Comparison of ENCODE assay signal across 26 cellular contexts in genomic region chr16:15882563-15882962, GRCh38. TPM values are rescaled to one million over a fixed set of nuclear protein-coding genes. Genes with fewer than 3 reads are reported as not detected.
DNase-seq lines count a peak whose midpoint lies in the region; ATAC-seq and TF ChIP-seq lines count a peak whose summit lies in the region.
"Had no signal": no experiment of that assay in that cellular context is flagged by ENCODE, and none has a peak within 500 bp of the region (broad histone marks: within the 10 kb centered on the region; RNA-seq: fewer than 3 reads in every experiment).

No MANE protein-coding gene starts in this region.

- no peak for TF ChIP-seq CTCF in MCF 10A (IDR thresholded peaks at IDR 0.05; ENCODE audit: unreplicated experiment)
- TF ChIP-seq CTCF in mammary epithelial cell (conservative IDR thresholded peaks at IDR 0.05 in 1 of 2, IDR thresholded peaks at IDR 0.05 in 1 of 2; ENCODE audit: extremely low read depth in 1 of 2, insufficient read depth in 1 of 2, low read depth in 1 of 2, low read length in 2 of 2) = no peak
- no peak for TF ChIP-seq CTCF in RWPE1 (conservative IDR thresholded peaks at IDR 0.05; ENCODE audit: low read depth)
- no peak for TF ChIP-seq CTCF in neural crest cell (conservative IDR thresholded peaks at IDR 0.05)
- no peak for TF ChIP-seq CTCF in HFFc6 (IDR thresholded peaks at IDR 0.05)

- H3K36me3 ChIP-seq in mammary epithelial cell (ENCODE audit: insufficient read depth, low read length) = peaks cover 12% of the 10 kb centered on the region

- ATAC-seq in GM21423 (IDR thresholded peaks at IDR 0.05; ENCODE audit: unreplicated experiment) (no peak), GM21717 (IDR thresholded peaks at IDR 0.05; ENCODE audit: unreplicated experiment) (no peak)
- ATAC-seq: A549; CD8-positive, alpha-beta T cell; GM12878 had no signal

- H3K79me2 ChIP-seq in mammary epithelial cell (ENCODE audit: insufficient read depth, low read length) = peaks cover 68% of the 10 kb centered on the region

- POLR2A ChIA-PET in MCF 10A (lab: Yijun Ruan, JAX) = no interaction called here
- POLR2A ChIA-PET in RWPE1 (lab: Yijun Ruan, JAX; ENCODE audit: low non-redundant PET) = no interaction called here

- H3K27me3 Mint-ChIP-seq in MCF 10A (ENCODE audit: insufficient read depth, unreplicated experiment) = no peaks in the 10 kb centered on the region
- no peaks in the 10 kb centered on the region for H3K27me3 Mint-ChIP-seq in neural crest cell (ENCODE audit: low read depth)
- H3K27me3 Mint-ChIP-seq in HFFc6 (ENCODE audit: insufficient read depth) = no peaks in the 10 kb centered on the region
- H3K27me3 Mint-ChIP-seq: CD4-positive, CD25-positive, alpha-beta regulatory T cell had no signal

- H3K4me1 Mint-ChIP-seq in MCF 10A (ENCODE audit: insufficient read depth, unreplicated experiment) = peaks cover 26% of the 10 kb centered on the region
- H3K4me1 Mint-ChIP-seq in neural crest cell = peaks cover 29% of the 10 kb centered on the region
- H3K4me1 Mint-ChIP-seq in HFFc6 (ENCODE audit: low read depth) = peaks cover 68% of the 10 kb centered on the region

- no peaks in the 10 kb centered on the region for H3K9me3 ChIP-seq in mammary epithelial cell (replicated peaks; ENCODE audit: insufficient read depth, low read length)
- H3K9me3 ChIP-seq: A549, BE2C, BLaER1, Caco-2 had no signal

- no TSS peak for BruUV-seq in MCF 10A (replicated peaks; lab: Mats Ljungman, UMichigan)
- BruUV-seq in mammary epithelial cell (replicated peaks; lab: Mats Ljungman, UMichigan) = no TSS peak

- CTCF ChIA-PET in MCF 10A (lab: Yijun Ruan, JAX) = interaction anchor here (0.6 to 2.8 kb wide), 2 partner anchors 8 to 246 kb away, joined by 3 to 11 read pairs; no protein-coding TSS in a partner anchor
- CTCF ChIA-PET in mammary epithelial cell (lab: Charles Lee; ENCODE audit: low non-redundant PET) = no interaction called here
- CTCF ChIA-PET in RWPE1 (lab: Yijun Ruan, JAX) = no interaction called here

- H3K9me3 Mint-ChIP-seq in MCF 10A (ENCODE audit: unreplicated experiment) (no peaks in the 10 kb centered on the region), neural crest cell (no peaks in the 10 kb centered on the region), HFFc6 (no peaks in the 10 kb centered on the region)
- H3K9me3 Mint-ChIP-seq: CD14-positive monocyte; CD4-positive, CD25-positive, alpha-beta regulatory T cell; CD8-positive, alpha-beta T cell had no signal

- H3K4me3 ChIP-seq in mammary epithelial cell (replicated peaks in 1 of 3; ENCODE audit: insufficient read depth in 1 of 3, low read depth in 2 of 3, low read length in 3 of 3) = no peak overlapping the region
- H3K4me3 ChIP-seq: A549, BLaER1, GM12878 had no signal

- DNase-seq in MCF 10A (ENCODE audit: unreplicated experiment) = no peak
- DNase-seq in mammary epithelial cell = no peak
- DNase-seq in RWPE1 (ENCODE audit: low spot score) = no peak
- no peak for DNase-seq in neural crest cell (ENCODE audit: low read depth, low spot score)
- no peak for DNase-seq in HFFc6
- DNase-seq: BE2C; C1 segment of cervical spinal cord; Caco-2; CD4-positive, CD25-positive, alpha-beta regulatory T cell; CD8-positive, alpha-beta T cell; DMS 273 treated with DMSO at 0.1 percent for 48 hours; DMS153; DMS53; DMS79; DND-41; EL; GDM1 had no signal

- in situ Hi-C loops in mammary epithelial cell (cut with MboI; ENCODE audit: low sequenced_read_pairs in 2 of 2) = no loop called here

- no peak overlapping the region for H3K4me3 Mint-ChIP-seq in MCF 10A (ENCODE audit: unreplicated experiment)
- peak overlapping the region; percentile 41 for H3K4me3 Mint-ChIP-seq in neural crest cell
- H3K4me3 Mint-ChIP-seq in HFFc6 = no peak overlapping the region
- H3K4me3 Mint-ChIP-seq: CD14-positive monocyte; CD8-positive, alpha-beta T cell had no signal

- H3K36me3 Mint-ChIP-seq in MCF 10A (ENCODE audit: insufficient read depth, unreplicated experiment) (peaks cover 43% of the 10 kb centered on the region), neural crest cell (ENCODE audit: low read depth) (no peaks in the 10 kb centered on the region), HFFc6 (ENCODE audit: low read depth) (peaks cover 48% of the 10 kb centered on the region)

- H3K9ac ChIP-seq in mammary epithelial cell (ENCODE audit: insufficient read depth, low read length) = no peak overlapping the region
- H3K9ac ChIP-seq: BLaER1 had no signal

- H3K27ac Mint-ChIP-seq in MCF 10A (ENCODE audit: low read depth, unreplicated experiment) = peak overlapping the region; percentile 16
- H3K27ac Mint-ChIP-seq in neural crest cell (ENCODE audit: unreplicated experiment) = no peak overlapping the region
- H3K27ac Mint-ChIP-seq in HFFc6 = no peak overlapping the region; the same call in 1 of the 2 replicates
- H3K27ac Mint-ChIP-seq: CD8-positive, alpha-beta T cell had no signal

- intact Hi-C loops in MCF 10A (cut with micrococcal nuclease) (no loop called here), mammary epithelial cell (cut with micrococcal nuclease) (no loop called here)

- WGBS in mammary epithelial cell (ENCODE audit: low coverage, missing lambda C conversion rate) = 88% methylated on average over 3 of the region's 3 CpGs

- H2AFZ ChIP-seq in mammary epithelial cell (ENCODE audit: low read depth, low read length) = no peak overlapping the region

- no peak overlapping the region for H3K4me2 ChIP-seq in mammary epithelial cell (ENCODE audit: insufficient read depth, low read depth, low read length)
- H3K4me2 ChIP-seq: A549, BLaER1 had no signal

- no peaks in the 10 kb centered on the region for H4K20me1 ChIP-seq in mammary epithelial cell (ENCODE audit: insufficient read depth, low read length)

- H3K27ac ChIP-seq in mammary epithelial cell (ENCODE audit: insufficient read depth, low read depth, low read length) (no peak overlapping the region), RWPE1 (0 out of 2 replicates have a peak overlapping the region, but pooled peaks have one; percentile 20)
- H3K27ac ChIP-seq: 22Rv1, BLaER1 had no signal

- dilution Hi-C loops in mammary epithelial cell (cut with HindIII; ENCODE audit: low sequenced_read_pairs) = no loop called here

- H3K4me1 ChIP-seq in mammary epithelial cell (ENCODE audit: insufficient read depth, low read length) = peaks cover 21% of the 10 kb centered on the region

- no peaks in the 10 kb centered on the region for H3K27me3 ChIP-seq in mammary epithelial cell (ENCODE audit: insufficient read depth, low read length)
- H3K27me3 ChIP-seq: BE2C, BLaER1 had no signal

RNA-seq across cellular contexts. Expression of gene CEP20, which starts 5.8 kb away (rescaled TPM):
- total RNA-seq in MCF 10A (2022) = 54.7 and 70.1 TPM in 2 replicates
- total RNA-seq in mammary epithelial cell = 10 to 100 TPM; 40.1 to 45.8 TPM
- 17.7 TPM for polyA plus RNA-seq in mammary epithelial cell
- 8.6 TPM for polyA minus RNA-seq in mammary epithelial cell
- 30.6 and 33.0 TPM in 2 replicates for total RNA-seq in neural crest cell
- total RNA-seq in HFFc6 (2021; fragmentation: NEBNext Ultra II Directional; extraction: Animal tissue kit (Norgen Biotek cat#: 25700)) = 10 to 100 TPM; 40.1 to 57.5 (median 49.4) TPM

RNA-seq across cellular contexts. Expression of gene MYH11, which starts 25.7 kb away (rescaled TPM):
- not detected in 2 replicates for total RNA-seq in MCF 10A (2022)
- under 1 TPM in 1 of 2 donors, not detected in 1; 0.33 TPM for total RNA-seq in mammary epithelial cell
- not detected for polyA plus RNA-seq in mammary epithelial cell
- polyA minus RNA-seq in mammary epithelial cell = not detected
- 0.05 and 0.09 TPM in 2 replicates for total RNA-seq in neural crest cell
- under 1 TPM in 4 of 6 experiments, not detected in 2; 0.02 to 0.23 (median 0.21) TPM for total RNA-seq in HFFc6 (2021; fragmentation: NEBNext Ultra II Directional; extraction: Animal tissue kit (Norgen Biotek cat#: 25700))
- total RNA-seq: A172; Caco-2; CD4-positive, CD25-positive, alpha-beta regulatory T cell; CD8-positive, alpha-beta T cell; G401 had no signal
